Comparison of ENCODE assay signal across 15 cellular contexts in the genomic region with DNA sequence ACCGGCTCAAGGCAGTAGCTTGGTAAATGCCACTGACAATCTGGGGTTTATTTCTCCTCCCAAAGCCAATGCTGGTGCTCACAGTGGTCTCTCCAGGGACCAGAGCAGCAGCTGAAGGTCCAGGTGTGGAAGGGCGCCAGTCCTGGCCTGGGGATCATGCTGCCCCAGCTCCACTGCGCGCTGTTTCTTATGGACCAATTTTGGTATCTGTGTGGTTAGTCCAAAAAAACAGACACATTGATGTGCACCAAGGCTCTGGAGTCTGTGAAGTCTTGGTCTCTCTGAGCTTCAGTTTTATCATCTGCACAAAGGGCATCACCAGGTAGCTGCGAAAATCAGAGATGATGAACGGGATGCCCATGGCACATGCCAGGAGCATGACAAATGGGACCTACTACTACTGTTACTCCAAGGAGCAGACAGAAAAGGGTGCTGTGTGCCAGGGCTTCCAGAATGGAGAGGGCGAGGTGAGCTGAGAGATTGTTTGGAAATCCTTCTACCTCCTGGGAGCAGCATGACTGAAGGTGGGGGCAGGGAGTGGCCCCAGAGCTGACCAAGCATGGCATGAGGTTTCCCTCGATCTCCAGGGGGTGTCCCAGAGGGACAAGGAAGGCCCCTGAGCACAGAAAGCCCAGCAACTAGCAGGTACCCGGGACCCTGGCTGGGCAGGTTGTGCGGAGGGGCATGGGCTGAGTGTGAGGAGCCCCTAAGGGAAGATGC.
"Had no signal": no experiment of that assay in that cellular context is flagged by ENCODE, and none has a peak within 500 bp of the region (broad histone marks: within the 10 kb centered on the region; RNA-seq: fewer than 3 reads in every experiment).

No MANE protein-coding gene starts in this region.

- H3K79me2 ChIP-seq: hepatocyte had no signal

- DNase-seq: activated CD4-positive, alpha-beta memory T cell treated with anti-CD3 and anti-CD28 coated beads, Interleukin-2, amount 10 ng/mL, durations not matched to agents 7 days and 5 days; activated CD4-positive, alpha-beta T cell treated with anti-CD3 and anti-CD28 coated beads for 4 hours; activated naive CD8-positive, alpha-beta T cell treated with anti-CD3 and anti-CD28 coated beads for 36 hours; esophagus squamous epithelium; left ventricle myocardium superior; mesendoderm; pancreas; sigmoid colon; stimulated activated CD4-positive, alpha-beta T cell treated with anti-CD3 and anti-CD28 coated beads, Interleukin-1b, Interleukin-23, amount 100 ng/mL, for 48 hours; stomach; T-helper 2 cell; upper lobe of right lung had no signal

- H3K4me2 ChIP-seq: hepatocyte had no signal

- H3K4me3 ChIP-seq: breast epithelium, esophagus squamous epithelium, hepatocyte, pancreas, sigmoid colon, stomach, thoracic aorta, upper lobe of right lung had no signal

- H3K4me1 ChIP-seq: breast epithelium, pancreas, sigmoid colon, stomach, upper lobe of right lung had no signal

- H3K27me3 ChIP-seq: pancreas had no signal

- H3K9me3 ChIP-seq: breast epithelium, esophagus squamous epithelium, pancreas, sigmoid colon, stomach, thoracic aorta, upper lobe of right lung had no signal

- H2AFZ ChIP-seq: hepatocyte had no signal

- H3K36me3 ChIP-seq: breast epithelium, esophagus squamous epithelium, pancreas, sigmoid colon, stomach, thoracic aorta, upper lobe of right lung had no signal

- H3K27ac ChIP-seq: breast epithelium, esophagus squamous epithelium, hepatocyte, pancreas, sigmoid colon, stomach, thoracic aorta, upper lobe of right lung had no signal

- ATAC-seq: left ventricle myocardium superior, pancreas, upper lobe of right lung had no signal
